Comparison of ENCODE assay signal across 5 cellular contexts in genomic region chr15:78868366-78868765, GRCh38.
"Had no signal": no experiment of that assay in that cellular context is flagged by ENCODE, and none has a peak within 500 bp of the region (broad histone marks: within the 10 kb centered on the region; RNA-seq: fewer than 3 reads in every experiment).

No MANE protein-coding gene starts in this region.

- H3K9me3 Mint-ChIP-seq: GM23338, IgD-negative memory B cell had no signal

- H2AFZ ChIP-seq: GM23338 had no signal

- ATAC-seq: GM23338 had no signal

- H3K27me3 Mint-ChIP-seq: IgD-negative memory B cell had no signal

- H3K27ac Mint-ChIP-seq: GM23338 had no signal

- H3K4me3 Mint-ChIP-seq: GM23338, H9 had no signal

- DNase-seq: H9, HCEC 1CT, KBM-7 had no signal

- H3K4me2 ChIP-seq: GM23338 had no signal

- H3K4me3 ChIP-seq: GM23338 had no signal
